30 cellular contexts compared by ENCODE assay signal in the genomic region with DNA sequence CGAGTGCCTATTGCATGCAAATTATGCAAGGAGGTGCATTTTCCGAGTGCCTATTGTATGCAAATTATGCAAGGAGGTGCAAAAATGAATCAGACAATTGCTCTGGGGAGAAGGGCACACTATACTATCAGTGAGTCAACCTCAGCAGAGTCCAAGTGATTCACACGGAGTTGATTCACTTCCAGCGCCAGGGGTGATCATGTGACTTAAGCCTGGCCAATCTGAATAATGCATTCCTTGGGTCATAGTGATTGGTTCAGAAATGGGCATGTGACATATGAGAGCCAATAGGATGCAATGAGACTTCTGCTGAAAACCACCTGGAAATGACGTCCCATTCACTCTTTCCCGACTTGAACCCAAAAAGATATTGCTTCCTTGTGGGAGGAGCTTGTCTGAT.
A peak's percentile ranks its signal among the peaks of the same experiment; 100 is the strongest.
DNase-seq lines count a peak whose midpoint lies in the region; ATAC-seq and TF ChIP-seq lines count a peak whose summit lies in the region.
"Had no signal": no experiment of that assay in that cellular context is flagged by ENCODE, and none has a peak within 500 bp of the region (broad histone marks: within the 10 kb centered on the region; RNA-seq: fewer than 3 reads in every experiment).

No MANE protein-coding gene starts in this region.

- H3K36me3 Mint-ChIP-seq in WTC11, result peaks cover 1% of the 10 kb centered on the region; the same call in 1 of the 2 replicates
- H3K36me3 Mint-ChIP-seq: natural killer cell had no signal

- no peak overlapping the region for H3K9ac ChIP-seq in mesendoderm (ENCODE audit: low read length)
- H3K9ac ChIP-seq: KMS-11 had no signal

- peak; percentile 23 for DNase-seq in H4 (ENCODE audit: low spot score)
- DNase-seq in M059J (ENCODE audit: low read depth), result peak; percentile 39
- DNase-seq in WTC11 (ENCODE audit: low spot score), result no peak
- DNase-seq in mesendoderm, result peak; percentile 19
- no peak for DNase-seq in erythroblast (lab: John Stamatoyannopoulos, UW)
- no peak for DNase-seq in superior temporal gyrus (ENCODE audit: extremely low spot score)
- DNase-seq: activated T-cell treated with anti-CD3 and anti-CD28 coated beads, Interleukin-2, amount 50 U/mL, for 4 hours; C1 segment of cervical spinal cord; COR-L47; gastrocnemius medialis; GDM1; lower lobe of right lung; mucosa of descending colon; natural killer cell; NCI-H1417 treated with DMSO at 0.1 percent for 48 hours; NCI-H2081; NCI-H2227 treated with DMSO at 0.1 percent for 48 hours; NCI-H69; occipital lobe; psoas muscle; sigmoid colon; stimulated activated CD4-positive, alpha-beta T cell treated with anti-CD3 and anti-CD28 coated beads, Interleukin-4, amount 100 ng/mL, for 1 hour; T1000; transverse colon had no signal

- H3K4me1 Mint-ChIP-seq in WTC11, result peaks cover 4% of the 10 kb centered on the region; the same call in 1 of the 2 replicates
- H3K4me1 Mint-ChIP-seq: central memory CD8-positive, alpha-beta T cell; natural killer cell had no signal

- H3K79me2 ChIP-seq in mesendoderm (ENCODE audit: control insufficient read depth, insufficient read depth, low read length), result no peaks in the 10 kb centered on the region

- no peak overlapping the region for H4K5ac ChIP-seq in mesendoderm (ENCODE audit: low read length)

- peaks cover 32% of the 10 kb centered on the region for H3K9me3 Mint-ChIP-seq in WTC11
- H3K9me3 Mint-ChIP-seq: activated T-cell treated with anti-CD3 and anti-CD28 coated beads, Interleukin-2, amount 50 U/mL, for 4 hours had no signal

- H2BK120ac ChIP-seq in mesendoderm (ENCODE audit: low read depth, low read length), result no peak overlapping the region

- H3K4me1 ChIP-seq in mesendoderm (ENCODE audit: control insufficient read depth, low read depth, low read length), result no peaks in the 10 kb centered on the region
- H3K4me1 ChIP-seq: gastrocnemius medialis, lower lobe of right lung, psoas muscle, sigmoid colon, SJCRH30, transverse colon had no signal

- no peak overlapping the region for H3K27ac ChIP-seq in mesendoderm (ENCODE audit: low read depth, low read length)
- H3K27ac ChIP-seq: gastrocnemius medialis, KMS-11, lower lobe of right lung, psoas muscle, sigmoid colon, SJCRH30, transverse colon had no signal

- POLR2A ChIA-PET in WTC11 (lab: Charles Lee), result no interaction called here

- H2AK5ac ChIP-seq in mesendoderm (ENCODE audit: low read length), result no peak overlapping the region

- no peaks in the 10 kb centered on the region for H3K79me1 ChIP-seq in mesendoderm (ENCODE audit: low read length)

- no peaks in the 10 kb centered on the region for H3K36me3 ChIP-seq in mesendoderm (ENCODE audit: control insufficient read depth, insufficient read depth, low read length)
- H3K36me3 ChIP-seq: gastrocnemius medialis, lower lobe of right lung, sigmoid colon, SJCRH30, transverse colon had no signal

- CTCF ChIA-PET in WTC11 (lab: Charles Lee), result no interaction called here

- no peak overlapping the region for H4K8ac ChIP-seq in mesendoderm (ENCODE audit: low read depth, low read length)

- no peak overlapping the region for H2BK5ac ChIP-seq in mesendoderm (ENCODE audit: low read length)

- no peak for TF ChIP-seq CTCF in WTC11 (IDR thresholded peaks at IDR 0.05)

- H3K4me3 ChIP-seq in mesendoderm (ENCODE audit: low read length), result no peak overlapping the region
- H3K4me3 ChIP-seq: gastrocnemius medialis, lower lobe of right lung, mucosa of descending colon, psoas muscle, sigmoid colon, SJCRH30, transverse colon had no signal

- H3K4me2 ChIP-seq in mesendoderm (ENCODE audit: low read length), result no peak overlapping the region
- H3K4me2 ChIP-seq: KMS-11 had no signal

- no CpG with 5 or more reads among the region's 6 CpGs for WGBS in mesendoderm (ENCODE audit: extremely low coverage, insufficient coverage, low lambda C conversion rate)

- ATAC-seq in WTC11, result no peak
- ATAC-seq in HG03342 (IDR thresholded peaks at IDR 0.05; ENCODE audit: unreplicated experiment), result no peak
- ATAC-seq: activated T-cell treated with anti-CD3 and anti-CD28 coated beads, Interleukin-2, amount 50 U/mL, for 4 hours; esophagus mucosa; gastrocnemius medialis; lower lobe of right lung; mucosa of descending colon; natural killer cell; Panc1; psoas muscle had no signal

- TF ChIP-seq POLR2A in erythroblast (IDR thresholded peaks at IDR 0.05; ENCODE audit: low read length), result no peak

- H2BK15ac ChIP-seq in mesendoderm (replicated peaks; ENCODE audit: low read depth), result no peak overlapping the region

- no peaks in the 10 kb centered on the region for H3K27me3 ChIP-seq in mesendoderm (ENCODE audit: insufficient read depth, low read length, poor library complexity)
- H3K27me3 ChIP-seq: gastrocnemius medialis, sigmoid colon, SJCRH30, transverse colon had no signal

- H3K27me3 Mint-ChIP-seq in WTC11 (ENCODE audit: low read depth), result no peaks in the 10 kb centered on the region
- H3K27me3 Mint-ChIP-seq: central memory CD8-positive, alpha-beta T cell had no signal

- no peak overlapping the region for H3K23ac ChIP-seq in mesendoderm (ENCODE audit: low read length)

- H3K18ac ChIP-seq in mesendoderm (ENCODE audit: low read length), result no peak overlapping the region

- H3K4ac ChIP-seq in mesendoderm (ENCODE audit: low read depth, low read length), result no peak overlapping the region

- no peak overlapping the region for H3K27ac Mint-ChIP-seq in WTC11
- H3K27ac Mint-ChIP-seq: natural killer cell had no signal

- no peak overlapping the region for H3K56ac ChIP-seq in mesendoderm (ENCODE audit: low read length)

- no peak overlapping the region for H3K4me3 Mint-ChIP-seq in WTC11
- H3K4me3 Mint-ChIP-seq: activated T-cell treated with anti-CD3 and anti-CD28 coated beads, Interleukin-2, amount 50 U/mL, for 4 hours; central memory CD8-positive, alpha-beta T cell; natural killer cell had no signal

TF ChIP-seq in WTC11, 78 proteins besides CTCF, POLR2A, EP300 and RAD21:
- TF ChIP-seq, protein P1, sequence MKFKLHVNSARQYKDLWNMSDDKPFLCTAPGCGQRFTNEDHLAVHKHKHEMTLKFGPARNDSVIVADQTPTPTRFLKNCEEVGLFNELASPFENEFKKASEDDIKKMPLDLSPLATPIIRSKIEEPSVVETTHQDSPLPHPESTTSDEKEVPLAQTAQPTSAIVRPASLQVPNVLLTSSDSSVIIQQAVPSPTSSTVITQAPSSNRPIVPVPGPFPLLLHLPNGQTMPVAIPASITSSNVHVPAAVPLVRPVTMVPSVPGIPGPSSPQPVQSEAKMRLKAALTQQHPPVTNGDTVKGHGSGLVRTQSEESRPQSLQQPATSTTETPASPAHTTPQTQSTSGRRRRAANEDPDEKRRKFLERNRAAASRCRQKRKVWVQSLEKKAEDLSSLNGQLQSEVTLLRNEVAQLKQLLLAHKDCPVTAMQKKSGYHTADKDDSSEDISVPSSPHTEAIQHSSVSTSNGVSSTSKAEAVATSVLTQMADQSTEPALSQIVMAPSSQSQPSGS (CRISPR knock-in tag; IDR thresholded peaks at IDR 0.05; ENCODE audit: borderline replicate concordance, low read depth), result no peak
- TF ChIP-seq, protein P2, sequence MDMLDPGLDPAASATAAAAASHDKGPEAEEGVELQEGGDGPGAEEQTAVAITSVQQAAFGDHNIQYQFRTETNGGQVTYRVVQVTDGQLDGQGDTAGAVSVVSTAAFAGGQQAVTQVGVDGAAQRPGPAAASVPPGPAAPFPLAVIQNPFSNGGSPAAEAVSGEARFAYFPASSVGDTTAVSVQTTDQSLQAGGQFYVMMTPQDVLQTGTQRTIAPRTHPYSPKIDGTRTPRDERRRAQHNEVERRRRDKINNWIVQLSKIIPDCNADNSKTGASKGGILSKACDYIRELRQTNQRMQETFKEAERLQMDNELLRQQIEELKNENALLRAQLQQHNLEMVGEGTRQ (CRISPR knock-in tag; IDR thresholded peaks at IDR 0.05), result peak; percentile 37

Comparison
In these comparisons a context has a peak if more than half of its experiments do, and no peak if none do; other contexts are left out.
1. DNase-seq: peak in H4 (single experiment), M059J (single experiment) and mesendoderm (single experiment); none in WTC11 (single experiment), erythroblast (0 of 2) and superior temporal gyrus (single experiment).